In the genomic region with DNA sequence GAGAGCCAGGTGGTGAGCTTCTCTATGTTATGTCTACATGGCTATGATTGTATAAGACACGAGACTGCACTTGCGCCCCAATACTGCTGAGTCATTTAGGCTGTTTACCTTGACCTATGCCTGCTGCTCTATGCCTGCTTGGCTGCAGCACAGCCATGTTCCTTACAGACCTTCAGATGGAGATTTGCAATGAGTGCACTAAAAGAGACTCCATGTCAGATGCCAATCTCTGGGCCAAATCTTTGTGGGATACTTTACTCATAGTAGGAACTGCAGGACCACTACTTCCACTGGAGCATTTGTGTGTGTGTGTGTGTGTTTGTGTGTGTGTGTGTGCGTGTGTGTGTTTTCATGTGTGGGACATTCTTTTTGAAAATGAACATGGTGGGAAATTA, we compare ENCODE assay signal across 12 cellular contexts. TPM values are rescaled to one million over a fixed set of nuclear protein-coding genes. Genes with fewer than 3 reads are reported as not detected.
A peak's percentile ranks its signal among the peaks of the same experiment; 100 is the strongest.
DNase-seq lines count a peak whose midpoint lies in the region; ATAC-seq, FAIRE-seq and TF ChIP-seq lines count a peak whose summit lies in the region.
"Had no signal": no experiment of that assay in that cellular context is flagged by ENCODE, and none has a peak within 500 bp of the region (broad histone marks: within the 10 kb centered on the region; RNA-seq: fewer than 3 reads in every experiment).

No MANE protein-coding gene starts in this region.

- ATAC-seq in pancreas (peak in 3 of 4 donors; percentile 15 to 39 (median 18)), HG02870 (IDR thresholded peaks at IDR 0.05; ENCODE audit: unreplicated experiment) (no peak)

- DNase-seq in NCI-H1417 (lab: John Stamatoyannopoulos, UW) (peak in 2 of 3 experiments; percentile 8 to 18), NCI-H1417 treated with DMSO at 0.1 percent for 48 hours (lab: John Stamatoyannopoulos, UW) (no peak), NCI-H460 (ENCODE audit: extremely low read depth, low read depth) (peak; percentile 38), dermis microvascular lymphatic vessel endothelial cell (ENCODE audit: low read depth in 2 of 2) (peak; percentile 89 to 98), pancreas (no peak), H7 (no peak), medulla oblongata (ENCODE audit: extremely low spot score) (no peak)
- DNase-seq: head of caudate nucleus; NCI-H2081 treated with DMSO at 0.1 percent for 48 hours; stimulated activated CD4-positive, alpha-beta T cell treated with anti-CD3 and anti-CD28 coated beads, Interleukin-1b, Interleukin-23, amount 100 ng/mL, for 48 hours; substantia nigra had no signal

- no peak for FAIRE-seq in pancreas (lab: Jason Lieb, UNC)

- H3K9me3 ChIP-seq in pancreas: no peaks in the 10 kb centered on the region

- H3K27me3 ChIP-seq in pancreas (no peaks in the 10 kb centered on the region), H7 (ENCODE audit: control insufficient read depth, insufficient read depth, low read length) (no peaks in the 10 kb centered on the region)

- intact Hi-C loops in pancreas (cut with DNase I): no loop called here

- no peak overlapping the region for H3K27ac ChIP-seq in pancreas

- peaks cover 0 to 8% (median 6%) of the 10 kb centered on the region in 3 donors for H3K4me1 ChIP-seq in pancreas

- no peaks in the 10 kb centered on the region for H3K36me3 ChIP-seq in pancreas
- H3K36me3 ChIP-seq in H7 (replicated peaks; ENCODE audit: control insufficient read depth, insufficient read depth, low read length): no peaks in the 10 kb centered on the region

- TF ChIP-seq CTCF in pancreas (IDR thresholded peaks at IDR 0.05): no peak

- H3K4me3 ChIP-seq in pancreas (no peak overlapping the region), H7 (ENCODE audit: insufficient read depth, low read depth, low read length) (no peak overlapping the region)

- 65 to 72% methylated on average over 3 of the region's 3 CpGs for WGBS in pancreas, 2 donors

RNA-seq across cellular contexts. Expression of gene KMT2E, which starts 50.0 kb away (rescaled TPM):
- 32.6 and 40.2 TPM in 2 replicates for total RNA-seq in NCI-H460 (2014; rRNA removed; shearing (Covaris generic))
- 13.6 and 14.4 TPM in 2 replicates for polyA plus RNA-seq in NCI-H460 (2014; cell fraction: nucleus; rRNA removed)
- 85.6 and 166 TPM in 2 replicates for total RNA-seq in dermis microvascular lymphatic vessel endothelial cell
- total RNA-seq in pancreas: 10 to 100 TPM; 27.2 to 62.5 (median 34.7) TPM
- polyA plus RNA-seq in pancreas: 10 to 100 TPM; 14.1 to 16.3 TPM
- 19.7 and 36.8 TPM in 2 replicates for total RNA-seq in H7 (2014; rRNA removed; shearing (Covaris generic))

Comparison
In these comparisons a context has a peak if more than half of its experiments do, and no peak if none do; other contexts are left out.
1. DNase-seq: peak in NCI-H1417 (2 of 3), NCI-H460 (single experiment) and dermis microvascular lymphatic vessel endothelial cell (2 of 2); none in NCI-H1417 treated with DMSO at 0.1 percent for 48 hours (single experiment), pancreas (0 of 6), H7 (single experiment) and medulla oblongata (single experiment).